31 cellular contexts compared by ENCODE assay signal in genomic region chr2:224059178-224059577, GRCh38.
"Had no signal": no experiment of that assay in that cellular context is flagged by ENCODE, and none has a peak within 500 bp of the region (broad histone marks: within the 10 kb centered on the region; RNA-seq: fewer than 3 reads in every experiment).

No MANE protein-coding gene starts in this region.

- H3K9me3 Mint-ChIP-seq: activated naive CD8-positive, alpha-beta T cell treated with anti-CD3 and anti-CD28 coated beads, Interleukin-2, amount 10 ng/mL, durations not matched to agents 7 days and 5 days; effector memory CD8-positive, alpha-beta T cell; T-helper 2 cell treated with Interferon-gamma antibody and Interleukin-4, amounts not matched to agents 5 μg/mL and 100 μg/mL, for 36 hours had no signal

- H3K27me3 ChIP-seq: ascending aorta, gastrocnemius medialis, heart left ventricle had no signal

- H3K36me3 ChIP-seq: ascending aorta, gastrocnemius medialis, heart left ventricle had no signal

- H3K4me1 Mint-ChIP-seq: activated CD4-positive, alpha-beta T cell treated with anti-CD3 and anti-CD28 coated beads for 36 hours; activated CD4-positive, alpha-beta T cell treated with anti-CD3 and anti-CD28 coated beads, Interleukin-2, amount 10 ng/mL, durations not matched to agents 24 days and 14 days; activated CD8-positive, alpha-beta memory T cell treated with anti-CD3 and anti-CD28 coated beads, Interleukin-2, amount 10 ng/mL, durations not matched to agents 7 days and 5 days; activated naive CD4-positive, alpha-beta T cell treated with anti-CD3 and anti-CD28 coated beads, Interleukin-2, amount 10 ng/mL, durations not matched to agents 7 days and 5 days; activated naive CD8-positive, alpha-beta T cell treated with anti-CD3 and anti-CD28 coated beads, Interleukin-2, amount 10 ng/mL, durations not matched to agents 7 days and 5 days; T-helper 17 cell had no signal

- H3K4me3 ChIP-seq: ascending aorta, gastrocnemius medialis, heart left ventricle had no signal

- FAIRE-seq: colon had no signal

- H3K9me3 ChIP-seq: ascending aorta, gastrocnemius medialis, heart left ventricle had no signal

- H3K27ac Mint-ChIP-seq: activated CD4-positive, alpha-beta memory T cell treated with anti-CD3 and anti-CD28 coated beads for 36 hours; activated CD4-positive, alpha-beta T cell treated with anti-CD3 and anti-CD28 coated beads for 36 hours; activated CD4-positive, alpha-beta T cell treated with anti-CD3 and anti-CD28 coated beads, Interleukin-2, amount 10 ng/mL, durations not matched to agents 24 days and 14 days; activated CD8-positive, alpha-beta memory T cell treated with anti-CD3 and anti-CD28 coated beads, Interleukin-2, amount 10 ng/mL, durations not matched to agents 7 days and 5 days; activated CD8-positive, alpha-beta T cell treated with anti-CD3 and anti-CD28 coated beads, Interleukin-2, amount 10 ng/mL, durations not matched to agents 7 days and 5 days; activated naive CD4-positive, alpha-beta T cell treated with anti-CD3 and anti-CD28 coated beads, Interleukin-2, amount 10 ng/mL, durations not matched to agents 7 days and 5 days; activated naive CD8-positive, alpha-beta T cell treated with anti-CD3 and anti-CD28 coated beads, Interleukin-2, amount 10 ng/mL, durations not matched to agents 7 days and 5 days; activated T-helper 1 cell treated with anti-CD3 and anti-CD28 coated beads, Interleukin-12 subunit alpha, Interleukin-12 subunit beta, Interleukin-2, Interleukin-4 antibody, amounts not matched to agents 30 ng/mL and 10 ng/mL and 1 ng/mL, durations not matched to agents 14 hours and 24 hours and 36 hours; effector memory CD8-positive, alpha-beta T cell; T-helper 17 cell; T-helper 2 cell treated with Interferon-gamma antibody and Interleukin-4, amounts not matched to agents 5 μg/mL and 100 μg/mL, for 36 hours had no signal

- H3K36me3 Mint-ChIP-seq: activated CD4-positive, alpha-beta memory T cell treated with anti-CD3 and anti-CD28 coated beads for 36 hours; activated CD8-positive, alpha-beta memory T cell treated with anti-CD3 and anti-CD28 coated beads, Interleukin-2, amount 10 ng/mL, durations not matched to agents 7 days and 5 days; activated naive CD4-positive, alpha-beta T cell treated with anti-CD3 and anti-CD28 coated beads, Interleukin-2, amount 10 ng/mL, durations not matched to agents 7 days and 5 days; activated naive CD8-positive, alpha-beta T cell treated with anti-CD3 and anti-CD28 coated beads, Interleukin-2, amount 10 ng/mL, durations not matched to agents 7 days and 5 days; brain had no signal

- ATAC-seq: activated CD4-positive, alpha-beta T cell treated with anti-CD3 and anti-CD28 coated beads for 36 hours; activated CD8-positive, alpha-beta memory T cell treated with anti-CD3 and anti-CD28 coated beads, Interleukin-2, amount 10 ng/mL, durations not matched to agents 7 days and 5 days; activated CD8-positive, alpha-beta T cell treated with anti-CD3 and anti-CD28 coated beads, Interleukin-2, amount 10 ng/mL, durations not matched to agents 7 days and 5 days; effector memory CD8-positive, alpha-beta T cell; esophagus mucosa; gastrocnemius medialis; T-helper 17 cell had no signal

- H3K4me3 Mint-ChIP-seq: activated CD4-positive, alpha-beta memory T cell treated with anti-CD3 and anti-CD28 coated beads for 36 hours; activated CD4-positive, alpha-beta T cell treated with anti-CD3 and anti-CD28 coated beads for 36 hours; activated CD4-positive, alpha-beta T cell treated with anti-CD3 and anti-CD28 coated beads, Interleukin-2, amount 10 ng/mL, durations not matched to agents 24 days and 14 days; activated CD8-positive, alpha-beta memory T cell treated with anti-CD3 and anti-CD28 coated beads, Interleukin-2, amount 10 ng/mL, durations not matched to agents 7 days and 5 days; activated CD8-positive, alpha-beta T cell treated with anti-CD3 and anti-CD28 coated beads, Interleukin-2, amount 10 ng/mL, durations not matched to agents 7 days and 5 days; activated naive CD4-positive, alpha-beta T cell treated with anti-CD3 and anti-CD28 coated beads, Interleukin-2, amount 10 ng/mL, durations not matched to agents 7 days and 5 days; activated naive CD8-positive, alpha-beta T cell treated with anti-CD3 and anti-CD28 coated beads, Interleukin-2, amount 10 ng/mL, durations not matched to agents 7 days and 5 days; activated T-helper 1 cell treated with anti-CD3 and anti-CD28 coated beads, Interleukin-12 subunit alpha, Interleukin-12 subunit beta, Interleukin-2, Interleukin-4 antibody, amounts not matched to agents 30 ng/mL and 10 ng/mL and 1 ng/mL, durations not matched to agents 14 hours and 24 hours and 36 hours; brain; effector memory CD8-positive, alpha-beta T cell; T-helper 17 cell; T-helper 2 cell treated with Interferon-gamma antibody and Interleukin-4, amounts not matched to agents 5 μg/mL and 100 μg/mL, for 36 hours had no signal

- H3K27ac ChIP-seq: ascending aorta, gastrocnemius medialis, heart left ventricle had no signal

- H3K27me3 Mint-ChIP-seq: activated CD8-positive, alpha-beta memory T cell treated with anti-CD3 and anti-CD28 coated beads, Interleukin-2, amount 10 ng/mL, durations not matched to agents 7 days and 5 days had no signal

- H3K4me1 ChIP-seq: ascending aorta, gastrocnemius medialis had no signal

- DNase-seq: activated CD4-positive, alpha-beta memory T cell treated with anti-CD3 and anti-CD28 coated beads for 36 hours; activated CD4-positive, alpha-beta T cell treated with anti-CD3 and anti-CD28 coated beads for 36 hours; activated CD4-positive, alpha-beta T cell treated with anti-CD3 and anti-CD28 coated beads, Interleukin-2, amount 10 ng/mL, durations not matched to agents 24 days and 14 days; activated CD4-positive, CD25-positive, alpha-beta regulatory T cell; activated CD4-positive, CD25-positive, alpha-beta regulatory T cell treated with anti-CD3 and anti-CD28 coated beads, Interleukin-2, amount 50 U/mL, for 72 hours; activated CD8-positive, alpha-beta memory T cell treated with anti-CD3 and anti-CD28 coated beads, Interleukin-2, amount 10 ng/mL, durations not matched to agents 7 days and 5 days; activated CD8-positive, alpha-beta memory T cell treated with anti-CD3 and anti-CD28 coated beads, Interleukin-2, amount 50 U/mL, for 4 hours; activated CD8-positive, alpha-beta T cell treated with anti-CD3 and anti-CD28 coated beads, Interleukin-2, amount 10 ng/mL, durations not matched to agents 7 days and 5 days; activated gamma-delta T cell; activated naive CD4-positive, alpha-beta T cell; activated naive CD4-positive, alpha-beta T cell treated with anti-CD3 and anti-CD28 coated beads, Interleukin-2, amount 10 ng/mL, durations not matched to agents 7 days and 5 days; activated naive CD8-positive, alpha-beta T cell treated with anti-CD3 and anti-CD28 coated beads, Interleukin-2, amount 10 ng/mL, durations not matched to agents 7 days and 5 days; activated T-cell treated with anti-CD3 and anti-CD28 coated beads, Interleukin-2, amount 50 U/mL, for 1 hour; activated T-cell treated with anti-CD3 and anti-CD28 coated beads, Interleukin-2, amount 50 U/mL, for 48 hours; cortex of kidney; dermis blood vessel endothelial cell; effector CD4-positive, alpha-beta T cell; effector memory CD8-positive, alpha-beta T cell; foreskin fibroblast; gastrocnemius medialis; glutamatergic neuron; heart left ventricle; T-helper 1 cell; T-helper 17 cell; T1000 had no signal
